20 cellular contexts compared by ENCODE assay signal in genomic region chr14:23457587-23458445, GRCh38. TPM values are rescaled to one million over a fixed set of nuclear protein-coding genes. Genes with fewer than 3 reads are reported as not detected.
"Had no signal": no experiment of that assay in that cellular context is flagged by ENCODE, and none has a peak within 500 bp of the region (broad histone marks: within the 10 kb centered on the region; RNA-seq: fewer than 3 reads in every experiment).

No MANE protein-coding gene starts in this region.

- ATAC-seq: activated CD4-positive, alpha-beta T cell treated with anti-CD3 and anti-CD28 coated beads for 36 hours; left lobe of liver; stimulated activated naive CD8-positive, alpha-beta T cell treated with anti-CD3 and anti-CD28 coated beads, Interleukin-15, Interleukin-2, amounts not matched to agents 100 U/mL and 50 U/mL, for 24 hours had no signal

- H3K4me3 ChIP-seq: cardiac muscle cell had no signal

- FAIRE-seq: keratinocyte, TTC549 had no signal

- H3K27me3 ChIP-seq: cardiac muscle cell had no signal

- H3K36me3 ChIP-seq: cardiac muscle cell had no signal

- DNase-seq: activated CD4-positive, alpha-beta T cell treated with anti-CD3 and anti-CD28 coated beads for 36 hours; activated CD4-positive, alpha-beta T cell treated with anti-CD3 and anti-CD28 coated beads, Interleukin-2, amount 50 U/mL, for 48 hours; activated gamma-delta T cell; midbrain; naive B cell; stimulated activated CD4-positive, alpha-beta T cell treated with anti-CD3 and anti-CD28 coated beads, Interleukin-2, amount 100 ng/mL, for 24 hours; stimulated activated naive CD8-positive, alpha-beta T cell treated with anti-CD3 and anti-CD28 coated beads, Interleukin-15, Interleukin-2, amounts not matched to agents 100 U/mL and 50 U/mL, for 24 hours; trophoblast cell had no signal

RNA-seq across cellular contexts. Expression of gene MYH7, which starts 22.4 kb away (rescaled TPM):
- total RNA-seq: dermis microvascular lymphatic vessel endothelial cell; left lobe of liver; lung microvascular endothelial cell; omental fat pad; progenitor cell of endocrine pancreas; T-helper 2 cell treated with Interferon-gamma antibody and Interleukin-4, amounts not matched to agents 100 ng/mL and 5 ng/mL, for 36 hours; WTC11 had no signal
- polyA plus RNA-seq: keratinocyte had no signal

RNA-seq across cellular contexts. Expression of gene MYH6, which starts 49.7 kb away (rescaled TPM):
- total RNA-seq: dermis microvascular lymphatic vessel endothelial cell; frontal cortex; left lobe of liver; lung microvascular endothelial cell; neural crest cell; omental fat pad; T-helper 2 cell treated with Interferon-gamma antibody and Interleukin-4, amounts not matched to agents 100 ng/mL and 5 ng/mL, for 36 hours had no signal
- polyA plus RNA-seq: keratinocyte had no signal
